Comparison of ENCODE assay signal across 9 cellular contexts in the genomic region with DNA sequence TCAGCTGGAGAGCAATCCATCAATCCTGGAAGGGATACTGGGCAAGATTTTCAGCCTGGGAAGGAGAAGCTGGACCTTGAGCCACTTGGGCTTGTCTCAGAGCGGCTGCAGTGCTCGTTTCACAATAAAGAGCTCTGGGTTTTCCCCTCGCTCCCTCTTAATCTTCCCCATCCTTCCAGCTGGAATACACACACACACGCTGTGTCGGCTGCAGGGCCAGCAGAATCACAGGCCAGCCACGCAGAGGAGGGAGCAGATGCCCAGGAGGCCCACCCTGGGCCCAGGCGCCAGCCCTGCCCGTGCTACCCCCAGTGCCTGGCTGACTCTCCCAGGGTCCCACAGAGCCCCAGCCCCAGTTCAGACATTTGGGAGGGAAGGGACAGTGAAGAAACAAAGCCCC.
DNase-seq lines count a peak whose midpoint lies in the region; ATAC-seq and TF ChIP-seq lines count a peak whose summit lies in the region.
"Had no signal": no experiment of that assay in that cellular context is flagged by ENCODE, and none has a peak within 500 bp of the region (broad histone marks: within the 10 kb centered on the region; RNA-seq: fewer than 3 reads in every experiment).

No MANE protein-coding gene starts in this region.

- H3K36me3 Mint-ChIP-seq in neural crest cell (ENCODE audit: low read depth): peaks cover 4% of the 10 kb centered on the region
- H3K36me3 Mint-ChIP-seq in activated naive CD8-positive, alpha-beta T cell treated with anti-CD3 and anti-CD28 coated beads, Interleukin-2, amount 50 U/mL, for 24 hours (ENCODE audit: low read depth): no peaks in the 10 kb centered on the region

- H3K27ac ChIP-seq in ascending aorta (peak overlapping the region; percentile 86 to 87), vagina (peak overlapping the region; percentile 91)

- H3K36me3 ChIP-seq in ascending aorta: peaks cover 0 to 1% of the 10 kb centered on the region in 2 donors
- H3K36me3 ChIP-seq in vagina: no peaks in the 10 kb centered on the region

- H3K9me3 Mint-ChIP-seq in neural crest cell: peaks cover 2% of the 10 kb centered on the region
- H3K9me3 Mint-ChIP-seq in activated naive CD8-positive, alpha-beta T cell treated with anti-CD3 and anti-CD28 coated beads, Interleukin-2, amount 50 U/mL, for 24 hours: no peaks in the 10 kb centered on the region

- peaks cover 12 to 27% of the 10 kb centered on the region in 2 donors for H3K4me1 ChIP-seq in ascending aorta
- peaks cover 56% of the 10 kb centered on the region for H3K4me1 ChIP-seq in vagina

- DNase-seq in ascending aorta (ENCODE audit: low spot score in 2 of 2) (no peak), Right ventricle myocardium inferior (ENCODE audit: missing footprints) (peak; percentile 72), neural crest cell (ENCODE audit: low read depth, low spot score) (no peak), vagina (ENCODE audit: extremely low spot score in 2 of 2) (peak in 1 of 2 donors; percentile 88)
- DNase-seq in activated CD8-positive, alpha-beta memory T cell treated with anti-CD3 and anti-CD28 coated beads, Interleukin-2, amount 50 U/mL, for 4 hours: no peak
- DNase-seq in activated effector memory CD4-positive, alpha-beta T cell treated with anti-CD3 and anti-CD28 coated beads, Interleukin-2, amount 50 U/mL, for 16 hours: no peak
- no peak for DNase-seq in activated naive CD8-positive, alpha-beta T cell treated with anti-CD3 and anti-CD28 coated beads, Interleukin-2, amount 50 U/mL, for 24 hours
- DNase-seq: activated CD4-positive, alpha-beta T cell treated with anti-CD3 and anti-CD28 coated beads, Interleukin-2, amount 50 U/mL, for 48 hours; GF-D8 had no signal

- no peak for TF ChIP-seq POLR2A in vagina (IDR thresholded peaks at IDR 0.05)

- no peak for TF ChIP-seq CTCF in ascending aorta (IDR thresholded peaks at IDR 0.05)
- no peak for TF ChIP-seq CTCF in neural crest cell (conservative IDR thresholded peaks at IDR 0.05)
- no peak for TF ChIP-seq CTCF in vagina (IDR thresholded peaks at IDR 0.05)

- no peaks in the 10 kb centered on the region for H3K27me3 Mint-ChIP-seq in neural crest cell (ENCODE audit: low read depth)
- H3K27me3 Mint-ChIP-seq in activated naive CD8-positive, alpha-beta T cell treated with anti-CD3 and anti-CD28 coated beads, Interleukin-2, amount 50 U/mL, for 24 hours: peaks cover 3% of the 10 kb centered on the region

- H3K4me1 Mint-ChIP-seq in neural crest cell: peaks cover 79% of the 10 kb centered on the region
- H3K4me1 Mint-ChIP-seq in activated naive CD8-positive, alpha-beta T cell treated with anti-CD3 and anti-CD28 coated beads, Interleukin-2, amount 50 U/mL, for 24 hours: no peaks in the 10 kb centered on the region

- H3K27me3 ChIP-seq in ascending aorta (no peaks in the 10 kb centered on the region), vagina (no peaks in the 10 kb centered on the region)

- H3K27ac Mint-ChIP-seq in neural crest cell (ENCODE audit: unreplicated experiment): peak overlapping the region; percentile 6
- H3K27ac Mint-ChIP-seq in activated naive CD8-positive, alpha-beta T cell treated with anti-CD3 and anti-CD28 coated beads, Interleukin-2, amount 50 U/mL, for 24 hours: no peak overlapping the region

- peak overlapping the region; percentile 89 for H3K4me3 Mint-ChIP-seq in neural crest cell
- H3K4me3 Mint-ChIP-seq in activated naive CD8-positive, alpha-beta T cell treated with anti-CD3 and anti-CD28 coated beads, Interleukin-2, amount 50 U/mL, for 24 hours: no peak overlapping the region

- peak; percentile 59 for ATAC-seq in Right ventricle myocardium inferior
- ATAC-seq in activated naive CD8-positive, alpha-beta T cell treated with anti-CD3 and anti-CD28 coated beads, Interleukin-2, amount 50 U/mL, for 24 hours: no peak

- H3K4me3 ChIP-seq in ascending aorta: peak overlapping the region in 1 of 2 donors; percentile 50
- H3K4me3 ChIP-seq in vagina: peak overlapping the region in 1 of 2 donors; percentile 2

- intact Hi-C loops in ascending aorta (cut with DNase I) (no loop called here), Right ventricle myocardium inferior (cut with DNase I) (loop anchor here (5.0 kb wide), 1 partner anchor 35 kb away; no protein-coding TSS in a partner anchor), vagina (cut with DNase I) (no loop called here)

- H3K9me3 ChIP-seq in ascending aorta: no peaks in the 10 kb centered on the region
- no peaks in the 10 kb centered on the region for H3K9me3 ChIP-seq in vagina
